Comparison of ENCODE assay signal across 8 cellular contexts in the genomic region with DNA sequence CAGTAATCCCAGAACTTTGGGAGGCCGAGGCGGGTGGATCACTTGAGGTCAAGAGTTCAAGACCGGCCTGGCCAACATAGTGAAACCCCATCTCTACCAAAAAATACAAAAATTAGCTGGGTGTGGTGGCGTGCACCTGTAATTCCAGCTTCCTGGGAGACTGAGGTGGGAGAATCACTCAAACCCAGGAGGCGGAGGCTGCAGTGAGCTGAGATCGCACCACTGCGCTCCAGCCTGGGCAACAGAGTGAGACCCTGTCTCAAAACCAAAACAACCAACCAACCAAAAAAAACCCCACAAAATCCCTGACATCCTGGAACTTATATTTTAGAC. TPM values are rescaled to one million over a fixed set of nuclear protein-coding genes. Genes with fewer than 3 reads are reported as not detected.
A peak's percentile ranks its signal among the peaks of the same experiment; 100 is the strongest.
DNase-seq lines count a peak whose midpoint lies in the region; ATAC-seq and TF ChIP-seq lines count a peak whose summit lies in the region.
"Not testable (repeated sequence)": the region's sequence is repeated elsewhere in the genome, so short reads cannot be mapped to it uniquely, and the experiment has no call there.

No MANE protein-coding gene starts in this region.

- not testable (repeated sequence) for H3K27me3 ChIP-seq in BLaER1 treated with 17β-estradiol and CSF1 and Interleukin-3, amounts not matched to agents 10 nM and 100 nM; PC-3 (ENCODE audit: low read length); left ventricle myocardium inferior (ENCODE audit: low read depth); mucosa of rectum (ENCODE audit: control insufficient read depth in 2 of 2, insufficient read depth in 2 of 2, low read length in 2 of 2); gastrocnemius medialis; tibial nerve

- H3K9me2 ChIP-seq in PC-3 (replicated peaks; ENCODE audit: low read length), result not testable (repeated sequence)

- peaks cover 81 to 96% (median 91%) of the 10 kb centered on the region in 10 experiments for H3K4me1 ChIP-seq in BLaER1 treated with 17β-estradiol and CSF1 and Interleukin-3, amounts not matched to agents 10 nM and 100 nM
- H3K4me1 ChIP-seq in PC-3 (ENCODE audit: insufficient read depth, low read length) (peaks cover 48% of the 10 kb centered on the region), left ventricle myocardium inferior (peaks cover 58% of the 10 kb centered on the region), mucosa of rectum (ENCODE audit: control insufficient read depth in 2 of 2, insufficient read depth in 2 of 2, low read length in 2 of 2) (peaks cover 39 to 50% of the 10 kb centered on the region in 2 donors), gastrocnemius medialis (peaks cover 55 to 58% of the 10 kb centered on the region in 2 donors), tibial nerve (peaks cover 0 to 43% (median 15%) of the 10 kb centered on the region in 4 donors)

- peak overlapping the region in 10 of 11 experiments; percentile 73 to 100 (median 83); a peak in 17 of 22 replicates for H3K27ac ChIP-seq in BLaER1 treated with 17β-estradiol and CSF1 and Interleukin-3, amounts not matched to agents 10 nM and 100 nM
- H3K27ac ChIP-seq in PC-3 (ENCODE audit: low read length), result peak overlapping the region; percentile 97
- peak overlapping the region; percentile 77 for H3K27ac ChIP-seq in cingulate gyrus (ENCODE audit: low read depth, low read length)
- H3K27ac ChIP-seq in left ventricle myocardium inferior (replicated peaks), result peak overlapping the region; percentile 90
- H3K27ac ChIP-seq in mucosa of rectum (ENCODE audit: low read depth in 2 of 2, low read length in 2 of 2), result peak overlapping the region; percentile 62 to 86
- peak overlapping the region; percentile 93 to 97 (median 96) for H3K27ac ChIP-seq in gastrocnemius medialis
- peak overlapping the region; percentile 45 to 99 (median 74) for H3K27ac ChIP-seq in tibial nerve

- H3K4me3 ChIP-seq in BLaER1 treated with 17β-estradiol and CSF1 and Interleukin-3, amounts not matched to agents 10 nM and 100 nM; PC-3 (ENCODE audit: low read length); left ventricle myocardium inferior; mucosa of rectum (ENCODE audit: low read length in 2 of 2); gastrocnemius medialis; tibial nerve: not testable (repeated sequence)

- H3K9ac ChIP-seq in BLaER1 treated with 17β-estradiol and CSF1 and Interleukin-3, amounts not matched to agents 10 nM and 100 nM, result peak overlapping the region in 8 of 11 experiments; percentile 20 to 74 (median 62); a peak in 10 of 22 replicates
- H3K9ac ChIP-seq in PC-3 (ENCODE audit: low read length); mucosa of rectum (ENCODE audit: low read depth in 1 of 2, low read length in 2 of 2): not testable (repeated sequence)

- not testable (repeated sequence) for H2AFZ ChIP-seq in PC-3 (ENCODE audit: low read length)

- in situ Hi-C loops in gastrocnemius medialis (cut with MboI; ENCODE audit: low sequenced_read_pairs in 4 of 4), result not testable (repeated sequence)

- WGBS in tibial nerve, 2 donors, result 98% methylated on average over 7 of the region's 7 CpGs

- H3K9me3 ChIP-seq in BLaER1 treated with 17β-estradiol and CSF1 and Interleukin-3, amounts not matched to agents 10 nM and 100 nM (replicated peaks in 1 of 11); PC-3 (ENCODE audit: low read length); left ventricle myocardium inferior (replicated peaks); mucosa of rectum (ENCODE audit: control insufficient read depth in 2 of 2, low read length in 2 of 2); gastrocnemius medialis; tibial nerve: not testable (repeated sequence)

- not testable (repeated sequence) for DNase-seq in PC-3; left ventricle myocardium inferior; gastrocnemius medialis; tibial nerve (ENCODE audit: low spot score in 2 of 2)
- DNase-seq in activated effector memory CD4-positive, alpha-beta T cell treated with anti-CD3 and anti-CD28 coated beads, Interleukin-2, amount 50 U/mL, for 16 hours, result peak; percentile 34

- TF ChIP-seq EP300 in tibial nerve (IDR thresholded peaks at IDR 0.05), result not testable (repeated sequence)

- not testable (repeated sequence) for H3F3A ChIP-seq in PC-3 (ENCODE audit: low read length, unreplicated experiment)

- not testable (repeated sequence) for H3K79me2 ChIP-seq in PC-3 (ENCODE audit: low read length)

- intact Hi-C loops in PC-3 (cut with micrococcal nuclease); left ventricle myocardium inferior (cut with micrococcal nuclease): not testable (repeated sequence)
- intact Hi-C loops in gastrocnemius medialis (cut with DNase I; ENCODE audit: low total_unique reads), result loop anchor here (10.0 kb wide), 1 partner anchor 526 kb away; the partner anchor contains the start of genes GTPBP1 and JOSD1

- not testable (repeated sequence) for TF ChIP-seq CTCF in PC-3 (conservative IDR thresholded peaks at IDR 0.05; ENCODE audit: low read depth, low read length); left ventricle myocardium inferior (IDR thresholded peaks at IDR 0.05; ENCODE audit: borderline replicate concordance); gastrocnemius medialis (IDR thresholded peaks at IDR 0.05 in 4 of 5, conservative IDR thresholded peaks at IDR 0.05 in 1 of 5); tibial nerve (IDR thresholded peaks at IDR 0.05)

- H3K4me2 ChIP-seq in BLaER1 treated with 17β-estradiol and CSF1 and Interleukin-3, amounts not matched to agents 10 nM and 100 nM, result peak overlapping the region in 10 of 11 experiments; percentile 77 to 99 (median 89); a peak in 16 of 22 replicates
- peak overlapping the region; percentile 73 for H3K4me2 ChIP-seq in PC-3 (ENCODE audit: low read length)

- BruUV-seq in PC-3 (replicated peaks; lab: Mats Ljungman, UMichigan), result not testable (repeated sequence)

- POLR2A ChIA-PET in PC-3 (lab: Charles Lee; ENCODE audit: unreplicated experiment), result not testable (repeated sequence)

- not testable (repeated sequence) for H3K36me3 ChIP-seq in BLaER1 treated with 17β-estradiol and CSF1 and Interleukin-3, amounts not matched to agents 10 nM and 100 nM; PC-3 (ENCODE audit: low read depth, low read length); left ventricle myocardium inferior; mucosa of rectum (ENCODE audit: control insufficient read depth in 2 of 2, insufficient read depth in 2 of 2, low read length in 2 of 2); gastrocnemius medialis; tibial nerve

- not testable (repeated sequence) for ATAC-seq in PC-3, gastrocnemius medialis

- not testable (repeated sequence) for TF ChIP-seq POLR2A in gastrocnemius medialis (IDR thresholded peaks at IDR 0.05); tibial nerve (IDR thresholded peaks at IDR 0.05)

- H4K20me1 ChIP-seq in BLaER1 treated with 17β-estradiol and CSF1 and Interleukin-3, amounts not matched to agents 10 nM and 100 nM; PC-3 (ENCODE audit: low read length): not testable (repeated sequence)

- CTCF ChIA-PET in PC-3 (lab: Charles Lee), result not testable (repeated sequence)

RNA-seq across cellular contexts. Expression of gene PLA2G6, which starts 3.1 kb away (rescaled TPM):
- total RNA-seq in PC-3 (2014; rRNA removed) (6.0 and 6.3 TPM in 2 replicates), left ventricle myocardium inferior (14.1 TPM), gastrocnemius medialis (10 to 100 TPM in 2 of 4 donors, 1 to 10 TPM in 2; 9.1 to 19.5 (median 12.1) TPM), tibial nerve (10 to 100 TPM; 48.5 to 60.3 (median 55.1) TPM)

RNA-seq across cellular contexts. Expression of gene MAFF, which starts 23.2 kb away (rescaled TPM):
- 72.6 and 112 TPM in 2 replicates for total RNA-seq in PC-3 (2014; rRNA removed)
- 4.7 TPM for total RNA-seq in left ventricle myocardium inferior
- 100 to 1,000 TPM in 1 of 4 donors, 10 to 100 TPM in 3; 19.3 to 448 (median 33.4) TPM for total RNA-seq in gastrocnemius medialis
- 100 to 1,000 TPM in 2 of 4 donors, 10 to 100 TPM in 2; 68.1 to 110 (median 96.8) TPM for total RNA-seq in tibial nerve
